In genomic region chr7:46321556-46322205, GRCh38 we compare ENCODE assay signal across 17 cellular contexts.
A peak's percentile ranks its signal among the peaks of the same experiment; 100 is the strongest.
DNase-seq lines count a peak whose midpoint lies in the region; ATAC-seq and TF ChIP-seq lines count a peak whose summit lies in the region.
"Had no signal": no experiment of that assay in that cellular context is flagged by ENCODE, and none has a peak within 500 bp of the region (broad histone marks: within the 10 kb centered on the region; RNA-seq: fewer than 3 reads in every experiment).

No MANE protein-coding gene starts in this region.

- peaks cover 8% of the 10 kb centered on the region for H3K4me1 ChIP-seq in RWPE2 (ENCODE audit: insufficient read depth, poor library complexity, severe bottlenecking)
- H3K4me1 ChIP-seq: ascending aorta, upper lobe of right lung had no signal

- no peaks in the 10 kb centered on the region for H3K36me3 ChIP-seq in RWPE2 (ENCODE audit: low read depth)
- H3K36me3 ChIP-seq: ascending aorta, upper lobe of right lung had no signal

- TF ChIP-seq CTCF in HFF-Myc (IDR thresholded peaks at IDR 0.05; ENCODE audit: low read depth, low read length, missing control alignments) (no peak), RWPE2 (IDR thresholded peaks at IDR 0.05; ENCODE audit: poor library complexity, severe bottlenecking) (no peak), fibroblast of pulmonary artery (IDR thresholded peaks at IDR 0.05; ENCODE audit: low read length, missing control alignments) (no peak)

- intact Hi-C loops in left cardiac atrium (cut with DNase I), result no loop called here

- peak overlapping the region; percentile 63 for H3K27ac ChIP-seq in RWPE2 (ENCODE audit: poor library complexity, severe bottlenecking)
- H3K27ac ChIP-seq: ascending aorta, SK-N-MC, upper lobe of right lung, VCaP had no signal

- DNase-seq in HFF-Myc (ENCODE audit: extremely low read depth, low read depth), result peak; percentile 26
- DNase-seq in RWPE2 (ENCODE audit: low spot score), result no peak
- peak; percentile 93 for DNase-seq in fibroblast of pulmonary artery (ENCODE audit: low read depth)
- peak; percentile 65 for DNase-seq in renal cortical epithelial cell (ENCODE audit: low read depth)
- no peak for DNase-seq in left cardiac atrium
- no peak for DNase-seq in activated CD8-positive, alpha-beta memory T cell treated with anti-CD3 and anti-CD28 coated beads for 24 hours
- DNase-seq: activated gamma-delta T cell, DMS 273 treated with DMSO at 0.1 percent for 48 hours, mammary epithelial cell, NCI-H1436 treated with DMSO at 0.1 percent for 48 hours, upper lobe of right lung had no signal

- H3K27me3 ChIP-seq in RWPE2 (ENCODE audit: insufficient read depth, poor library complexity, severe bottlenecking), result no peaks in the 10 kb centered on the region
- H3K27me3 ChIP-seq: ascending aorta, upper lobe of right lung had no signal

- no peaks in the 10 kb centered on the region for H3K9me3 ChIP-seq in RWPE2 (ENCODE audit: severe bottlenecking)
- H3K9me3 ChIP-seq: ascending aorta, upper lobe of right lung had no signal

- H3K4me3 ChIP-seq in HFF-Myc (replicated peaks; ENCODE audit: low read depth, low read length) (no peak overlapping the region), RWPE2 (ENCODE audit: severe bottlenecking) (no peak overlapping the region), fibroblast of pulmonary artery (replicated peaks; ENCODE audit: low read depth, low read length) (no peak overlapping the region)
- H3K4me3 ChIP-seq: ascending aorta, GM23338, SK-N-MC, upper lobe of right lung had no signal

- ATAC-seq in RWPE2 (ENCODE audit: low read depth) (peak; percentile 58; the same call in 2 of the 3 replicates), HG02885 (IDR thresholded peaks at IDR 0.05; ENCODE audit: poor library complexity, unreplicated experiment) (no peak), left cardiac atrium (no peak)
- ATAC-seq: GM23338; stimulated activated effector memory CD8-positive, alpha-beta T cell treated with anti-CD3 and anti-CD28 coated beads, Interleukin-12 subunit alpha, Interleukin-12 subunit beta, amount 100 ng/mL, for 72 hours; upper lobe of right lung had no signal

Comparison
In these comparisons a context has a peak if more than half of its experiments do, and no peak if none do; other contexts are left out.
1. DNase-seq: peak in HFF-Myc (single experiment), fibroblast of pulmonary artery (single experiment) and renal cortical epithelial cell (single experiment); none in RWPE2 (single experiment), left cardiac atrium (single experiment) and activated CD8-positive, alpha-beta memory T cell treated with anti-CD3 and anti-CD28 coated beads for 24 hours (single experiment).